In the genomic region with DNA sequence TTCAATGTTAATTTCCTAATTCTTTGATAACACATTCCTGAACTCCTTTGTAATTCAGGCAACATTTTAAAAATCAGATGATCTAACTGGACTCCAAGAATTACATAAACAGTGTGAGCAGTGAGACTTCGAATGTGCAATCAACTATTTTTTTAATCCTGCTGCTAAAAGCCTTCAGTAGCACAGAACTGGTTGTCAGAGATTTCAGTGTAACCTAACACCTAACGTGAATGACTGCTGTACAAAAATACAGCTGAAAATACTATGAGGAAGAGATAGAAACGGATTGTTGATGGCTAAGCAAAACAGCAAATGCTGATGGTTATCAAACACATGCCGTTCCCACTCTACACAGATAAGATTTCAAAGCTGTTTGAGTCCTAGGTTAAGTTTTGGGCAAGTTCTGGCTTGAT, we compare ENCODE assay signal across 10 cellular contexts.
DNase-seq lines count a peak whose midpoint lies in the region; ATAC-seq and TF ChIP-seq lines count a peak whose summit lies in the region.
"Had no signal": no experiment of that assay in that cellular context is flagged by ENCODE, and none has a peak within 500 bp of the region (broad histone marks: within the 10 kb centered on the region; RNA-seq: fewer than 3 reads in every experiment).

No MANE protein-coding gene starts in this region.

- H3K9me3 ChIP-seq in OCI-LY3 (ENCODE audit: insufficient read depth, low read length) (no peaks in the 10 kb centered on the region), muscle layer of colon (ENCODE audit: low read length) (no peaks in the 10 kb centered on the region)

- H4K20me1 ChIP-seq in OCI-LY3 (ENCODE audit: insufficient read depth, low read length) = no peaks in the 10 kb centered on the region

- no peaks in the 10 kb centered on the region for H3K79me2 ChIP-seq in OCI-LY3 (ENCODE audit: low read length)

- 0 out of 2 replicates have a peak overlapping the region, but pooled peaks have one; percentile 16 for H2AFZ ChIP-seq in OCI-LY3 (ENCODE audit: low read depth, low read length)

- TF ChIP-seq CTCF in C4-2B (conservative IDR thresholded peaks at IDR 0.05) (no peak), OCI-LY3 (IDR thresholded peaks at IDR 0.05; ENCODE audit: low read depth, low read length) (no peak), epithelial cell of esophagus (IDR thresholded peaks at IDR 0.05; ENCODE audit: insufficient read depth, low read depth, low read length, missing control alignments) (no peak)

- ATAC-seq in GM21528 (IDR thresholded peaks at IDR 0.05; ENCODE audit: low FRiP score, unreplicated experiment) (no peak), GM21423 (IDR thresholded peaks at IDR 0.05; ENCODE audit: unreplicated experiment) (no peak)

- H3K4me2 ChIP-seq in OCI-LY3 (ENCODE audit: low read length) = no peak overlapping the region

- DNase-seq in epithelial cell of esophagus (ENCODE audit: low read depth) (peak; percentile 68), NCI-H1092 (lab: John Stamatoyannopoulos, UW) (no peak), activated T-cell treated with anti-CD3 and anti-CD28 coated beads for 4 hours (no peak)
- DNase-seq: AML-193, NCI-H2227 treated with DMSO at 0.1 percent for 48 hours had no signal

- H3K27ac ChIP-seq in C4-2B (peak overlapping the region; percentile 92; the same call in 1 of the 2 replicates), OCI-LY3 (ENCODE audit: low read length) (no peak overlapping the region), muscle layer of colon (ENCODE audit: low read depth, low read length) (peak overlapping the region; percentile 37)

- H3K36me3 ChIP-seq in OCI-LY3 (replicated peaks; ENCODE audit: low read depth, low read length) (no peaks in the 10 kb centered on the region), muscle layer of colon (ENCODE audit: insufficient read depth, low read length) (no peaks in the 10 kb centered on the region)

- H3K9ac ChIP-seq in OCI-LY3 (ENCODE audit: low read length) (no peak overlapping the region), muscle layer of colon (ENCODE audit: low read length) (no peak overlapping the region)

- H3K27me3 ChIP-seq in OCI-LY3 (ENCODE audit: low read depth, low read length) (no peaks in the 10 kb centered on the region), muscle layer of colon (ENCODE audit: control insufficient read depth in 1 of 2, insufficient read depth in 2 of 2, low read length in 2 of 2) (no peaks in the 10 kb centered on the region)

- no peak overlapping the region for H3K4me3 ChIP-seq in OCI-LY3 (ENCODE audit: low read length)
- H3K4me3 ChIP-seq in epithelial cell of esophagus (ENCODE audit: low read length) = no peak overlapping the region
- H3K4me3 ChIP-seq in muscle layer of colon (ENCODE audit: low read depth in 1 of 2, low read length in 2 of 2) = peak overlapping the region in 1 of 2 donors; percentile 3

- peaks cover 3% of the 10 kb centered on the region for H3K4me1 ChIP-seq in OCI-LY3 (ENCODE audit: low read length)
- peaks cover 30% of the 10 kb centered on the region for H3K4me1 ChIP-seq in muscle layer of colon (ENCODE audit: insufficient read depth, low read length)
